ENCODE assay signal across 18 cellular contexts in the genomic region with DNA sequence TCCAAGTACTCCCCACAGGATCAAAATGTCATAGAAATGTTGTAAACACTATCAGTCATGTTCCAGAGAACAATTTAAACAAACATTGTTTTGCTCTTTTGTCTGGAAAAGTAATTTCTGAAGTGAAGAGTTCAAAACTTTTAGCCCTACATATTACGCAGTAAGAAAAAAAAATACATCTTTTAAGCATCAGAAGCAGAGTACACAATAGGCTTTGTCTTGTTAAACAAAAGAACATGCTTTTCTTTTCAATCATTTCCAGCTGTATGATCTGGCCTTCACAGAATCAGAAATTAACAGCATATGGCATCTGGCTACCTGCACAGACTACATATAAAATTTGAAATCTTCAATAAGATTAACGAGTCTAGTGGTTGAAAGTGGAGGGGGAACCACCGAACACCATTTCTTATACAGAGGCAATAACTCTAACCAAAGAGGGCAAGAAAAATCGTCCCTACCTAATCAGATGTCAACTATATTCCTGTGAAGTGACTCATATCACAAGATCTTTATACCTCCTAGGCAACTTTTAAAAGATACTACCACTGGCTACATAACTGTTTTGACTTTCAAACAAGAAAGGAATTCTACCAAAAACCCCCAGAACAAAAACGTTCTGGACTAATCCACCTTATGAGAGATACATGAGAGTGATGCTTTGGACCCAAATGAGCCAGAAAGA.
DNase-seq lines count a peak whose midpoint lies in the region; ATAC-seq and TF ChIP-seq lines count a peak whose summit lies in the region.
"Had no signal": no experiment of that assay in that cellular context is flagged by ENCODE, and none has a peak within 500 bp of the region (broad histone marks: within the 10 kb centered on the region; RNA-seq: fewer than 3 reads in every experiment).

No MANE protein-coding gene starts in this region.

- no peaks in the 10 kb centered on the region for H3K36me3 ChIP-seq in IMR-90 (ENCODE audit: control insufficient read depth, insufficient read depth, low read length)

- H2AK5ac ChIP-seq in IMR-90 (ENCODE audit: low read depth, low read length) (no peak overlapping the region), H9 (ENCODE audit: insufficient read length, low read length) (no peak overlapping the region)

- no peaks in the 10 kb centered on the region for H3K9me1 ChIP-seq in IMR-90 (ENCODE audit: insufficient read depth, low read length)

- H3K27ac ChIP-seq in IMR-90 (ENCODE audit: insufficient read depth, low read length) (no peak overlapping the region), H9 (ENCODE audit: insufficient read length, low read depth, low read length) (no peak overlapping the region)
- H3K27ac ChIP-seq: RWPE1 had no signal

- H3K36me3 Mint-ChIP-seq in H9 (ENCODE audit: insufficient read depth in 1 of 3, low read depth in 3 of 3) = no peaks in the 10 kb centered on the region; a peak in 1 of 7 replicates

- no peaks in the 10 kb centered on the region for H3K23me2 ChIP-seq in H9 (ENCODE audit: insufficient read length, low read depth, low read length, poor library complexity, severe bottlenecking)

- no peak for TF ChIP-seq POLR2A in IMR-90 (IDR thresholded peaks at IDR 0.05; ENCODE audit: low read depth, low read length)

- no peaks in the 10 kb centered on the region for H3K27me3 Mint-ChIP-seq in H9 (ENCODE audit: low read depth)
- H3K27me3 Mint-ChIP-seq: activated naive CD8-positive, alpha-beta T cell; IgD-negative memory B cell had no signal

- H2BK120ac ChIP-seq in IMR-90 (ENCODE audit: low read depth, low read length) (no peak overlapping the region), H9 (ENCODE audit: low read depth, low read length, poor library complexity, severe bottlenecking) (no peak overlapping the region)

- no peaks in the 10 kb centered on the region for H3K9me3 ChIP-seq in IMR-90 (ENCODE audit: control insufficient read depth, insufficient read depth, low read length)
- no peaks in the 10 kb centered on the region for H3K9me3 ChIP-seq in H9 (ENCODE audit: control insufficient read depth, low read depth, low read length)

- H3K18ac ChIP-seq in IMR-90 (ENCODE audit: low read depth, low read length) = no peak overlapping the region
- H3K18ac ChIP-seq in H9 (ENCODE audit: insufficient read length, low read depth, low read length) = no peak overlapping the region

- H4K8ac ChIP-seq in IMR-90 (ENCODE audit: low read depth in 2 of 2, low read length in 2 of 2) (no peak overlapping the region), H9 (replicated peaks; ENCODE audit: insufficient read length, low read depth, low read length) (no peak overlapping the region)

- dilution Hi-C loops in IMR-90 (cut with HindIII; ENCODE audit: low sequenced_read_pairs, unreplicated experiment) = no loop called here

- no peaks in the 10 kb centered on the region for H3K79me2 ChIP-seq in H9 (ENCODE audit: insufficient read depth, low read length)

- no peak for TF ChIP-seq CTCF in AG10803 (conservative IDR thresholded peaks at IDR 0.05; ENCODE audit: low read length)
- TF ChIP-seq CTCF in IMR-90 (conservative IDR thresholded peaks at IDR 0.05; ENCODE audit: low read depth, low read length) = no peak
- TF ChIP-seq CTCF in astrocyte of the spinal cord (IDR thresholded peaks at IDR 0.05; ENCODE audit: low read depth, low read length) = no peak
- TF ChIP-seq CTCF in H9 (conservative IDR thresholded peaks at IDR 0.05) = no peak

- BruUV-seq in IMR-90 (replicated peaks; lab: Mats Ljungman, UMichigan) = no TSS peak

- H2AK9ac ChIP-seq in IMR-90 (replicated peaks; ENCODE audit: low read depth, low read length, poor library complexity) = no peak overlapping the region

- H3K4me1 ChIP-seq in IMR-90 (ENCODE audit: control insufficient read depth, insufficient read depth, low read length) = peaks cover 4% of the 10 kb centered on the region
- H3K4me1 ChIP-seq in H9 (ENCODE audit: insufficient read depth, low read length) = no peaks in the 10 kb centered on the region

- no peaks in the 10 kb centered on the region for H4K20me1 ChIP-seq in IMR-90 (ENCODE audit: insufficient read depth, low read length)
- no peaks in the 10 kb centered on the region for H4K20me1 ChIP-seq in H9 (ENCODE audit: control insufficient read depth, insufficient read depth, insufficient read length)

- H3K23ac ChIP-seq in IMR-90 (ENCODE audit: low read depth, low read length) (no peak overlapping the region), H9 (ENCODE audit: insufficient read length, low read depth, low read length) (no peak overlapping the region)

- no peak overlapping the region for H3K4me3 Mint-ChIP-seq in H9
- H3K4me3 Mint-ChIP-seq: activated naive CD8-positive, alpha-beta T cell; IgD-negative memory B cell had no signal

- H2BK5ac ChIP-seq in IMR-90 (ENCODE audit: low read depth, low read length, poor library complexity, severe bottlenecking) (no peak overlapping the region), H9 (ENCODE audit: insufficient read length, low read length) (no peak overlapping the region)

- intact Hi-C loops in IMR-90 (cut with micrococcal nuclease) = no loop called here

- no peak overlapping the region for H3K4me3 ChIP-seq in AG10803 (ENCODE audit: low read length)
- no peak overlapping the region for H3K4me3 ChIP-seq in IMR-90 (ENCODE audit: insufficient read depth, low read depth, low read length)
- H3K4me3 ChIP-seq in astrocyte of the spinal cord (ENCODE audit: low read depth, low read length) = no peak overlapping the region

- no peak overlapping the region for H2BK15ac ChIP-seq in IMR-90 (ENCODE audit: low read depth, low read length)
- no peak overlapping the region for H2BK15ac ChIP-seq in H9 (ENCODE audit: low read depth, low read length)

- peak overlapping the region in 1 of 3 experiments; percentile 30; a peak in 1 of 7 replicates for H3K27ac Mint-ChIP-seq in H9
- H3K27ac Mint-ChIP-seq: activated naive CD8-positive, alpha-beta T cell; IgD-negative memory B cell had no signal

- H2BK12ac ChIP-seq in H9 (ENCODE audit: insufficient read length, low read depth, low read length) = no peak overlapping the region

- H3K9ac ChIP-seq in IMR-90 (ENCODE audit: low read depth, low read length) = no peak overlapping the region
- no peak overlapping the region for H3K9ac ChIP-seq in H9 (ENCODE audit: extremely low read depth, insufficient read length, low read length)

- TF ChIP-seq RAD21 in IMR-90 (IDR thresholded peaks at IDR 0.05; ENCODE audit: low read length) = no peak

- ATAC-seq in IMR-90 (ENCODE audit: low read depth) (peak; percentile 60), HG02759 (IDR thresholded peaks at IDR 0.05; ENCODE audit: unreplicated experiment) (no peak)
- ATAC-seq: sciatic nerve had no signal

- no peak overlapping the region for H4K91ac ChIP-seq in IMR-90 (ENCODE audit: insufficient read depth, low read depth, low read length)
- H4K91ac ChIP-seq in H9 (ENCODE audit: insufficient read length, low read depth, low read length) = no peak overlapping the region

- peaks cover 2 to 8% of the 10 kb centered on the region in 2 experiments; a peak in 2 of 4 replicates for H3K4me1 Mint-ChIP-seq in H9

- POLR2A ChIA-PET in IMR-90 (lab: Charles Lee; ENCODE audit: unreplicated experiment) = no interaction called here

- H3K14ac ChIP-seq in IMR-90 (replicated peaks; ENCODE audit: low read depth, low read length) = no peak overlapping the region
- H3K14ac ChIP-seq in H9 (ENCODE audit: insufficient read depth, low read length) = no peak overlapping the region

- no peak overlapping the region for H2AFZ ChIP-seq in IMR-90 (replicated peaks; ENCODE audit: low read length, poor library complexity)
- H2AFZ ChIP-seq in H9 (ENCODE audit: low read length) = no peak overlapping the region

- no peak overlapping the region for H3T11ph ChIP-seq in H9 (ENCODE audit: low read length)

- no peak overlapping the region for H3K4ac ChIP-seq in IMR-90 (ENCODE audit: low read depth, low read length)
- no peak overlapping the region for H3K4ac ChIP-seq in H9 (ENCODE audit: low read depth, low read length)

- CTCF ChIA-PET in IMR-90 (lab: Yijun Ruan, JAX) = no interaction called here

- no peak overlapping the region for H3K56ac ChIP-seq in IMR-90 (ENCODE audit: extremely low read depth, insufficient read depth, low read length)
- no peak overlapping the region for H3K56ac ChIP-seq in H9 (ENCODE audit: insufficient read length, low read depth, low read length)

- WGBS in IMR-90 (ENCODE audit: extremely low coverage in 2 of 2, insufficient read length in 1 of 2), 2 experiments = no CpG with 5 or more reads among the region's 5 CpGs
- no CpG with 5 or more reads among the region's 5 CpGs for WGBS in H9 (ENCODE audit: extremely low coverage, insufficient read length, low lambda C conversion rate)

- no peak overlapping the region; the same call in 1 of the 2 replicates for H3K4me2 ChIP-seq in IMR-90 (ENCODE audit: low read depth, low read length)
- no peak overlapping the region for H3K4me2 ChIP-seq in H9 (ENCODE audit: insufficient read depth, insufficient read length, low read length)

- DNase-seq in AG10803 (ENCODE audit: low read depth) (peak; percentile 31), IMR-90 (peak; percentile 23), astrocyte of the spinal cord (ENCODE audit: low read depth, low spot score) (peak; percentile 17), kidney tubule cell (ENCODE audit: low spot score) (peak; percentile 16), NCI-H146 (lab: John Stamatoyannopoulos, UW) (no peak), superior temporal gyrus (ENCODE audit: extremely low spot score) (no peak), H9 (no peak)
- DNase-seq: activated CD4-positive, alpha-beta T cell treated with anti-CD3 and anti-CD28 coated beads, Interleukin-2, amount 50 U/mL, for 48 hours; caudate nucleus; effector CD8-positive, alpha-beta T cell; left cardiac atrium; NCI-H2081; stimulated activated CD4-positive, alpha-beta T cell treated with anti-CD3 and anti-CD28 coated beads, Interleukin-1b, Interleukin-23, amount 100 ng/mL, for 48 hours had no signal

- H3K27me3 ChIP-seq in IMR-90 (ENCODE audit: control insufficient read depth, insufficient read depth, low read length) (no peaks in the 10 kb centered on the region), H9 (ENCODE audit: insufficient read depth, low read length) (no peaks in the 10 kb centered on the region)

- in situ Hi-C loops in IMR-90 (cut with MboI; ENCODE audit: low sequenced_read_pairs) = no loop called here
- in situ Hi-C loops in astrocyte of the spinal cord (cut with HindIII; ENCODE audit: low sequenced_read_pairs) = no loop called here

- no peak overlapping the region for H4K5ac ChIP-seq in IMR-90 (ENCODE audit: low read depth, low read length)
- no peak overlapping the region for H4K5ac ChIP-seq in H9 (ENCODE audit: insufficient read length, low read depth, low read length)

- peaks cover 3 to 12% of the 10 kb centered on the region in 2 experiments; a peak in 2 of 4 replicates for H3K79me1 ChIP-seq in IMR-90 (ENCODE audit: low read depth in 1 of 2, low read length in 2 of 2)
- no peaks in the 10 kb centered on the region for H3K79me1 ChIP-seq in H9 (ENCODE audit: insufficient read depth, low read depth, low read length, poor library complexity, severe bottlenecking)

- no peaks in the 10 kb centered on the region for H3K9me3 Mint-ChIP-seq in H9
- H3K9me3 Mint-ChIP-seq: IgD-negative memory B cell had no signal

- no peak overlapping the region for H2BK20ac ChIP-seq in IMR-90 (ENCODE audit: low read depth, low read length)
- no peak overlapping the region for H2BK20ac ChIP-seq in H9 (ENCODE audit: low read depth, low read length, poor library complexity, severe bottlenecking)

TF ChIP-seq in IMR-90, 13 proteins besides CTCF, POLR2A, EP300 and RAD21 (continues in another document):
- no peak for TF ChIP-seq RCOR1 (IDR thresholded peaks at IDR 0.05; ENCODE audit: insufficient replicate concordance, low read length)

Comparison
In these comparisons a context has a peak if more than half of its experiments do, and no peak if none do; other contexts are left out.
1. DNase-seq: peak in AG10803 (single experiment), IMR-90 (single experiment), astrocyte of the spinal cord (single experiment) and kidney tubule cell (single experiment); none in NCI-H146 (single experiment), superior temporal gyrus (single experiment) and H9 (single experiment).